1 cellular context compared by ENCODE assay signal in genomic region chr3:170027691-170028102, GRCh38.
TF ChIP-seq lines count a peak whose summit lies in the region.

No MANE protein-coding gene starts in this region.

TF ChIP-seq in HepG2, 621 proteins besides CTCF, POLR2A, EP300 and RAD21 (continues in another document):
- TF ChIP-seq AKAP8 (CRISPR knock-in tag; IDR thresholded peaks at IDR 0.05) (no peak), NR2C2 (CRISPR knock-in tag; IDR thresholded peaks at IDR 0.05; ENCODE audit: borderline replicate concordance) (no peak), ZSCAN25 (CRISPR knock-in tag; IDR thresholded peaks at IDR 0.05) (0 out of 2 replicates have a peak, but pooled peaks have one; percentile 31), ZNF451 (CRISPR knock-in tag; IDR thresholded peaks at IDR 0.05) (no peak), ELF1 (CRISPR knock-in tag; IDR thresholded peaks at IDR 0.05) (0 out of 2 replicates have a peak, but pooled peaks have one; percentile 8), RCOR2 (CRISPR knock-in tag; IDR thresholded peaks at IDR 0.05) (0 out of 2 replicates have a peak, but pooled peaks have one; percentile 18), BHLHE40 (IDR thresholded peaks at IDR 0.05; ENCODE audit: low read length) (no peak), ZBTB7A (CRISPR knock-in tag; IDR thresholded peaks at IDR 0.05) (no peak), HNF4A (CRISPR knock-in tag; IDR thresholded peaks at IDR 0.05) (peak; percentile 10; the same call in 1 of the 2 replicates), ATF2 (CRISPR knock-in tag; IDR thresholded peaks at IDR 0.05) (no peak), ARNT2 (CRISPR knock-in tag; IDR thresholded peaks at IDR 0.05; ENCODE audit: low read depth) (no peak), SRSF4 (IDR thresholded peaks at IDR 0.05; ENCODE audit: low read depth, low read length, poor library complexity, severe bottlenecking) (no peak), FOXK2 (IDR thresholded peaks at IDR 0.05) (no peak), ZNF530 (CRISPR knock-in tag; IDR thresholded peaks at IDR 0.05; ENCODE audit: low read depth) (no peak), FOXK1 (CRISPR knock-in tag; IDR thresholded peaks at IDR 0.05; ENCODE audit: borderline replicate concordance, low read depth) (peak; percentile 56; the same call in 1 of the 2 replicates), ZMYM3 (CRISPR knock-in tag; IDR thresholded peaks at IDR 0.05) (0 out of 2 replicates have a peak, but pooled peaks have one; percentile 28), TCF7 (IDR thresholded peaks at IDR 0.05; ENCODE audit: low read depth) (no peak), DPF2 (CRISPR knock-in tag; IDR thresholded peaks at IDR 0.05; ENCODE audit: borderline replicate concordance, low read depth) (no peak), NFKBIZ (CRISPR knock-in tag; IDR thresholded peaks at IDR 0.05) (no peak), SALL1 (CRISPR knock-in tag; IDR thresholded peaks at IDR 0.05) (peak; percentile 56), ZFY (CRISPR knock-in tag; IDR thresholded peaks at IDR 0.05) (peak; percentile 65), TEAD2 (CRISPR knock-in tag; IDR thresholded peaks at IDR 0.05) (no peak), ZNF512 (CRISPR knock-in tag; IDR thresholded peaks at IDR 0.05) (no peak), U2AF1 (optimal IDR thresholded peaks at IDR 0.05; ENCODE audit: low read depth, low read length) (no peak), FOXO1 (CRISPR knock-in tag; IDR thresholded peaks at IDR 0.05) (peak; percentile 62; the same call in 1 of the 2 replicates), ZNF235 (CRISPR knock-in tag; IDR thresholded peaks at IDR 0.05; ENCODE audit: borderline replicate concordance) (no peak), BCL3 (CRISPR knock-in tag; IDR thresholded peaks at IDR 0.05) (0 out of 2 replicates have a peak, but pooled peaks have one; percentile 42), FOXP1 (IDR thresholded peaks at IDR 0.05) (no peak), FOXP1 (CRISPR knock-in tag; IDR thresholded peaks at IDR 0.05) (peak; percentile 37; the same call in 1 of the 2 replicates)
- TF ChIP-seq, protein P1, sequence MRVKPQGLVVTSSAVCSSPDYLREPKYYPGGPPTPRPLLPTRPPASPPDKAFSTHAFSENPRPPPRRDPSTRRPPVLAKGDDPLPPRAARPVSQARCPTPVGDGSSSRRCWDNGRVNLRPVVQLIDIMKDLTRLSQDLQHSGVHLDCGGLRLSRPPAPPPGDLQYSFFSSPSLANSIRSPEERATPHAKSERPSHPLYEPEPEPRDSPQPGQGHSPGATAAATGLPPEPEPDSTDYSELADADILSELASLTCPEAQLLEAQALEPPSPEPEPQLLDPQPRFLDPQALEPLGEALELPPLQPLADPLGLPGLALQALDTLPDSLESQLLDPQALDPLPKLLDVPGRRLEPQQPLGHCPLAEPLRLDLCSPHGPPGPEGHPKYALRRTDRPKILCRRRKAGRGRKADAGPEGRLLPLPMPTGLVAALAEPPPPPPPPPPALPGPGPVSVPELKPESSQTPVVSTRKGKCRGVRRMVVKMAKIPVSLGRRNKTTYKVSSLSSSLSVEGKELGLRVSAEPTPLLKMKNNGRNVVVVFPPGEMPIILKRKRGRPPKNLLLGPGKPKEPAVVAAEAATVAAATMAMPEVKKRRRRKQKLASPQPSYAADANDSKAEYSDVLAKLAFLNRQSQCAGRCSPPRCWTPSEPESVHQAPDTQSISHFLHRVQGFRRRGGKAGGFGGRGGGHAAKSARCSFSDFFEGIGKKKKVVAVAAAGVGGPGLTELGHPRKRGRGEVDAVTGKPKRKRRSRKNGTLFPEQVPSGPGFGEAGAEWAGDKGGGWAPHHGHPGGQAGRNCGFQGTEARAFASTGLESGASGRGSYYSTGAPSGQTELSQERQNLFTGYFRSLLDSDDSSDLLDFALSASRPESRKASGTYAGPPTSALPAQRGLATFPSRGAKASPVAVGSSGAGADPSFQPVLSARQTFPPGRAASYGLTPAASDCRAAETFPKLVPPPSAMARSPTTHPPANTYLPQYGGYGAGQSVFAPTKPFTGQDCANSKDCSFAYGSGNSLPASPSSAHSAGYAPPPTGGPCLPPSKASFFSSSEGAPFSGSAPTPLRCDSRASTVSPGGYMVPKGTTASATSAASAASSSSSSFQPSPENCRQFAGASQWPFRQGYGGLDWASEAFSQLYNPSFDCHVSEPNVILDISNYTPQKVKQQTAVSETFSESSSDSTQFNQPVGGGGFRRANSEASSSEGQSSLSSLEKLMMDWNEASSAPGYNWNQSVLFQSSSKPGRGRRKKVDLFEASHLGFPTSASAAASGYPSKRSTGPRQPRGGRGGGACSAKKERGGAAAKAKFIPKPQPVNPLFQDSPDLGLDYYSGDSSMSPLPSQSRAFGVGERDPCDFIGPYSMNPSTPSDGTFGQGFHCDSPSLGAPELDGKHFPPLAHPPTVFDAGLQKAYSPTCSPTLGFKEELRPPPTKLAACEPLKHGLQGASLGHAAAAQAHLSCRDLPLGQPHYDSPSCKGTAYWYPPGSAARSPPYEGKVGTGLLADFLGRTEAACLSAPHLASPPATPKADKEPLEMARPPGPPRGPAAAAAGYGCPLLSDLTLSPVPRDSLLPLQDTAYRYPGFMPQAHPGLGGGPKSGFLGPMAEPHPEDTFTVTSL (CRISPR knock-in tag; IDR thresholded peaks at IDR 0.05; ENCODE audit: borderline replicate concordance): no peak
- TF ChIP-seq, protein P2, sequence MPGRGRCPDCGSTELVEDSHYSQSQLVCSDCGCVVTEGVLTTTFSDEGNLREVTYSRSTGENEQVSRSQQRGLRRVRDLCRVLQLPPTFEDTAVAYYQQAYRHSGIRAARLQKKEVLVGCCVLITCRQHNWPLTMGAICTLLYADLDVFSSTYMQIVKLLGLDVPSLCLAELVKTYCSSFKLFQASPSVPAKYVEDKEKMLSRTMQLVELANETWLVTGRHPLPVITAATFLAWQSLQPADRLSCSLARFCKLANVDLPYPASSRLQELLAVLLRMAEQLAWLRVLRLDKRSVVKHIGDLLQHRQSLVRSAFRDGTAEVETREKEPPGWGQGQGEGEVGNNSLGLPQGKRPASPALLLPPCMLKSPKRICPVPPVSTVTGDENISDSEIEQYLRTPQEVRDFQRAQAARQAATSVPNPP (CRISPR knock-in tag; IDR thresholded peaks at IDR 0.05): no peak
- TF ChIP-seq, protein P3, sequence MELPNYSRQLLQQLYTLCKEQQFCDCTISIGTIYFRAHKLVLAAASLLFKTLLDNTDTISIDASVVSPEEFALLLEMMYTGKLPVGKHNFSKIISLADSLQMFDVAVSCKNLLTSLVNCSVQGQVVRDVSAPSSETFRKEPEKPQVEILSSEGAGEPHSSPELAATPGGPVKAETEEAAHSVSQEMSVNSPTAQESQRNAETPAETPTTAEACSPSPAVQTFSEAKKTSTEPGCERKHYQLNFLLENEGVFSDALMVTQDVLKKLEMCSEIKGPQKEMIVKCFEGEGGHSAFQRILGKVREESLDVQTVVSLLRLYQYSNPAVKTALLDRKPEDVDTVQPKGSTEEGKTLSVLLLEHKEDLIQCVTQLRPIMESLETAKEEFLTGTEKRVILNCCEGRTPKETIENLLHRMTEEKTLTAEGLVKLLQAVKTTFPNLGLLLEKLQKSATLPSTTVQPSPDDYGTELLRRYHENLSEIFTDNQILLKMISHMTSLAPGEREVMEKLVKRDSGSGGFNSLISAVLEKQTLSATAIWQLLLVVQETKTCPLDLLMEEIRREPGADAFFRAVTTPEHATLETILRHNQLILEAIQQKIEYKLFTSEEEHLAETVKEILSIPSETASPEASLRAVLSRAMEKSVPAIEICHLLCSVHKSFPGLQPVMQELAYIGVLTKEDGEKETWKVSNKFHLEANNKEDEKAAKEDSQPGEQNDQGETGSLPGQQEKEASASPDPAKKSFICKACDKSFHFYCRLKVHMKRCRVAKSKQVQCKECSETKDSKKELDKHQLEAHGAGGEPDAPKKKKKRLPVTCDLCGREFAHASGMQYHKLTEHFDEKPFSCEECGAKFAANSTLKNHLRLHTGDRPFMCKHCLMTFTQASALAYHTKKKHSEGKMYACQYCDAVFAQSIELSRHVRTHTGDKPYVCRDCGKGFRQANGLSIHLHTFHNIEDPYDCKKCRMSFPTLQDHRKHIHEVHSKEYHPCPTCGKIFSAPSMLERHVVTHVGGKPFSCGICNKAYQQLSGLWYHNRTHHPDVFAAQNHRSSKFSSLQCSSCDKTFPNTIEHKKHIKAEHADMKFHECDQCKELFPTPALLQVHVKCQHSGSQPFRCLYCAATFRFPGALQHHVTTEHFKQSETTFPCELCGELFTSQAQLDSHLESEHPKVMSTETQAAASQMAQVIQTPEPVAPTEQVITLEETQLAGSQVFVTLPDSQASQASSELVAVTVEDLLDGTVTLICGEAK (IDR thresholded peaks at IDR 0.05): no peak
- TF ChIP-seq, protein P3 (CRISPR knock-in tag; IDR thresholded peaks at IDR 0.05): 0 out of 2 replicates have a peak, but pooled peaks have one; percentile 16
- TF ChIP-seq, protein P4, sequence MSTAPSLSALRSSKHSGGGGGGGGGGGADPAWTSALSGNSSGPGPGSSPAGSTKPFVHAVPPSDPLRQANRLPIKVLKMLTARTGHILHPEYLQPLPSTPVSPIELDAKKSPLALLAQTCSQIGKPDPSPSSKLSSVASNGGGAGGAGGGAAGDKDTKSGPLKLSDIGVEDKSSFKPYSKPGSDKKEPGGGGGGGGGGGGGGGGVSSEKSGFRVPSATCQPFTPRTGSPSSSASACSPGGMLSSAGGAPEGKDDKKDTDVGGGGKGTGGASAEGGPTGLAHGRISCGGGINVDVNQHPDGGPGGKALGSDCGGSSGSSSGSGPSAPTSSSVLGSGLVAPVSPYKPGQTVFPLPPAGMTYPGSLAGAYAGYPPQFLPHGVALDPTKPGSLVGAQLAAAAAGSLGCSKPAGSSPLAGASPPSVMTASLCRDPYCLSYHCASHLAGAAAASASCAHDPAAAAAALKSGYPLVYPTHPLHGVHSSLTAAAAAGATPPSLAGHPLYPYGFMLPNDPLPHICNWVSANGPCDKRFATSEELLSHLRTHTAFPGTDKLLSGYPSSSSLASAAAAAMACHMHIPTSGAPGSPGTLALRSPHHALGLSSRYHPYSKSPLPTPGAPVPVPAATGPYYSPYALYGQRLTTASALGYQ (CRISPR knock-in tag; IDR thresholded peaks at IDR 0.05): no peak
- TF ChIP-seq, protein P5, sequence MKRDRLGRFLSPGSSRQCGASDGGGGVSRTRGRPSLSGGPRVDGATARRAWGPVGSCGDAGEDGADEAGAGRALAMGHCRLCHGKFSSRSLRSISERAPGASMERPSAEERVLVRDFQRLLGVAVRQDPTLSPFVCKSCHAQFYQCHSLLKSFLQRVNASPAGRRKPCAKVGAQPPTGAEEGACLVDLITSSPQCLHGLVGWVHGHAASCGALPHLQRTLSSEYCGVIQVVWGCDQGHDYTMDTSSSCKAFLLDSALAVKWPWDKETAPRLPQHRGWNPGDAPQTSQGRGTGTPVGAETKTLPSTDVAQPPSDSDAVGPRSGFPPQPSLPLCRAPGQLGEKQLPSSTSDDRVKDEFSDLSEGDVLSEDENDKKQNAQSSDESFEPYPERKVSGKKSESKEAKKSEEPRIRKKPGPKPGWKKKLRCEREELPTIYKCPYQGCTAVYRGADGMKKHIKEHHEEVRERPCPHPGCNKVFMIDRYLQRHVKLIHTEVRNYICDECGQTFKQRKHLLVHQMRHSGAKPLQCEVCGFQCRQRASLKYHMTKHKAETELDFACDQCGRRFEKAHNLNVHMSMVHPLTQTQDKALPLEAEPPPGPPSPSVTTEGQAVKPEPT (CRISPR knock-in tag; IDR thresholded peaks at IDR 0.05; ENCODE audit: low read depth): no peak
